9 cellular contexts compared by ENCODE assay signal in the genomic region with DNA sequence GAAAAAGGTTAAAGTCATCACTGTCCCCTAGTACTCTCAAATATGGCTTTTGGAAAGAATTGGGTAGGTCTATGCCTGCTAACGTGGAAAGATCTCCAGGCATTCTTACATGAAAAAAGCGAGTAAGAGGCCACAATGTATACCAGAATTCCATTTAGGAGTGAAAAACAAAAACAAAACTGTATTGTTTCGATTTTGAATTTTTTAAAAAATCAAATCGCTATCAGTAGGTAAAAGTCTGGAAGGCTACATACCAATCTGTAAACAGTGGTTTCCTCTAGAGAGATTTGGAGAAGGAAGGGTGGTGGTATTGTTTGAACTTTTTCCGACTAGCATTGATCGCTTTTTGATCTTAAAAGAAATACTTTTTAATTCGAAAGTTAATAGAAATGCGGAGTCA. TPM values are rescaled to one million over a fixed set of nuclear protein-coding genes. Genes with fewer than 3 reads are reported as not detected.
DNase-seq lines count a peak whose midpoint lies in the region; ATAC-seq and TF ChIP-seq lines count a peak whose summit lies in the region.
"Had no signal": no experiment of that assay in that cellular context is flagged by ENCODE, and none has a peak within 500 bp of the region (broad histone marks: within the 10 kb centered on the region; RNA-seq: fewer than 3 reads in every experiment).

No MANE protein-coding gene starts in this region.

- no peak overlapping the region for H2AFZ ChIP-seq in SK-N-SH (ENCODE audit: low read depth)

- H3K4me3 ChIP-seq in SK-N-SH (ENCODE audit: low read depth in 2 of 2, low read length in 1 of 2) = peak overlapping the region; percentile 26 to 49; a peak in 2 of 4 replicates
- H3K4me3 ChIP-seq in Panc1 (ENCODE audit: low read depth in 2 of 2, low read length in 2 of 2) = peak overlapping the region; percentile 26 to 27; a peak in 3 of 4 replicates
- H3K4me3 ChIP-seq in esophagus squamous epithelium = peak overlapping the region in 3 of 4 donors; percentile 30 to 62 (median 43)

- H3K9ac ChIP-seq in SK-N-SH = no peak overlapping the region

- H3K9me3 ChIP-seq in SK-N-SH (no peaks in the 10 kb centered on the region), Panc1 (ENCODE audit: control insufficient read depth, insufficient read depth, low read depth, low read length) (no peaks in the 10 kb centered on the region), esophagus squamous epithelium (no peaks in the 10 kb centered on the region)

- TF ChIP-seq RAD21 in SK-N-SH (IDR thresholded peaks at IDR 0.05; ENCODE audit: low read length) = no peak

- H3K4me1 Mint-ChIP-seq in osteocyte (ENCODE audit: unreplicated experiment) = peaks cover 7% of the 10 kb centered on the region

- H3K36me3 ChIP-seq in SK-N-SH (replicated peaks in 1 of 2; ENCODE audit: control insufficient read depth in 1 of 2, insufficient read depth in 2 of 2, low read length in 1 of 2) = no peaks in the 10 kb centered on the region
- no peaks in the 10 kb centered on the region for H3K36me3 ChIP-seq in Panc1 (ENCODE audit: control insufficient read depth, insufficient read depth, low read length)
- no peaks in the 10 kb centered on the region for H3K36me3 ChIP-seq in esophagus squamous epithelium

- no peaks in the 10 kb centered on the region for H3K9me2 ChIP-seq in SK-N-SH

- H4K20me1 ChIP-seq in SK-N-SH (ENCODE audit: insufficient read depth) = no peaks in the 10 kb centered on the region

- H3K36me3 Mint-ChIP-seq in osteocyte (ENCODE audit: unreplicated experiment) = peaks cover 2% of the 10 kb centered on the region

- H3F3A ChIP-seq in SK-N-SH (replicated peaks; ENCODE audit: insufficient read depth) = no peaks in the 10 kb centered on the region

- H3K4me1 ChIP-seq in SK-N-SH (ENCODE audit: control insufficient read depth in 1 of 2, insufficient read depth in 2 of 2, low read depth in 1 of 2, low read length in 1 of 2) (no peaks in the 10 kb centered on the region), Panc1 (ENCODE audit: control insufficient read depth, insufficient read depth, low read length) (no peaks in the 10 kb centered on the region; the same call in none of the 2 replicates), esophagus squamous epithelium (peaks cover 3 to 13% (median 10%) of the 10 kb centered on the region in 3 donors)

- BruUV-seq in Panc1 (replicated peaks; lab: Mats Ljungman, UMichigan) = no TSS peak

- no peak overlapping the region for H3K27ac Mint-ChIP-seq in osteocyte (ENCODE audit: unreplicated experiment)

- H3K4me2 ChIP-seq in SK-N-SH = peak overlapping the region; percentile 70

- intact Hi-C loops in Panc1 (cut with micrococcal nuclease; ENCODE audit: unreplicated experiment) = no loop called here
- intact Hi-C loops in esophagus squamous epithelium (cut with DNase I) = no loop called here

- POLR2A ChIA-PET in SK-N-SH (lab: Yijun Ruan, JAX) (no interaction called here), Panc1 (lab: Charles Lee) (no interaction called here)

- TF ChIP-seq CTCF in SK-N-SH (IDR thresholded peaks at IDR 0.05) (no peak), Panc1 (IDR thresholded peaks at IDR 0.05) (no peak), esophagus squamous epithelium (IDR thresholded peaks at IDR 0.05) (no peak), osteocyte (IDR thresholded peaks at IDR 0.05) (no peak)

- WGBS in SK-N-SH (ENCODE audit: low lambda C conversion rate) = 4% methylated on average over 8 of the region's 8 CpGs
- WGBS in esophagus squamous epithelium, 2 donors = 11 to 12% methylated on average over 8 of the region's 8 CpGs

- H3K9me3 Mint-ChIP-seq in osteocyte (ENCODE audit: unreplicated experiment) = peaks cover 9% of the 10 kb centered on the region

- CTCF ChIA-PET in SK-N-SH (lab: Yijun Ruan, JAX) (interaction anchor here (1.3 kb wide), 1 partner anchor 15 kb away, joined by 3 read pairs; no protein-coding TSS in a partner anchor), Panc1 (lab: Charles Lee) (no interaction called here)

- H3K27me3 ChIP-seq in SK-N-SH (ENCODE audit: insufficient read depth) (peaks cover 22% of the 10 kb centered on the region), Panc1 (ENCODE audit: control insufficient read depth, insufficient read depth, low read length) (peaks cover 33% of the 10 kb centered on the region), esophagus squamous epithelium (peaks cover 0 to 69% (median 4%) of the 10 kb centered on the region in 4 donors)

- in situ Hi-C loops in Panc1 (cut with HindIII; ENCODE audit: low pct_unique_long_range_greater_than_20kb, low sequenced_read_pairs) = no loop called here

- no peak for ATAC-seq in SK-N-SH treated with all-trans-retinoic acid at 6 μM for 48 hours
- ATAC-seq in Panc1 = no peak; the same call in 1 of the 2 replicates

- no peak for TF ChIP-seq EP300 in SK-N-SH (IDR thresholded peaks at IDR 0.05; ENCODE audit: borderline replicate concordance in 1 of 2, low read depth in 1 of 2, low read length in 1 of 2)

- H3K4me3 Mint-ChIP-seq in osteocyte (ENCODE audit: unreplicated experiment) = peak overlapping the region; percentile 64

- no peak for TF ChIP-seq POLR2A in esophagus squamous epithelium (IDR thresholded peaks at IDR 0.05)

- H3K79me2 ChIP-seq in SK-N-SH (ENCODE audit: insufficient read depth) = no peaks in the 10 kb centered on the region

- no peak overlapping the region for H3K27ac ChIP-seq in SK-N-SH (ENCODE audit: low read depth in 2 of 2, low read length in 1 of 2)
- no peak overlapping the region for H3K27ac ChIP-seq in Panc1 (ENCODE audit: low read length)
- H3K27ac ChIP-seq in esophagus squamous epithelium = no peak overlapping the region

- H3K27me3 Mint-ChIP-seq in osteocyte (ENCODE audit: unreplicated experiment) = peaks cover 65% of the 10 kb centered on the region

- DNase-seq in SK-N-SH (no peak), Panc1 (ENCODE audit: low read depth, low spot score) (no peak), esophagus squamous epithelium (lab: John Stamatoyannopoulos, UW) (no peak), osteocyte (ENCODE audit: extremely low spot score, unreplicated experiment) (no peak), KG1 (lab: John Stamatoyannopoulos, UW) (no peak), NCI-H82 (lab: John Stamatoyannopoulos, UW) (no peak), SIG-M5 treated with dmso at 0.1 percent for 504 hours (lab: John Stamatoyannopoulos, UW; ENCODE audit: unreplicated experiment) (no peak)
- DNase-seq: islet precursor cell had no signal

TF ChIP-seq in SK-N-SH, 30 proteins besides CTCF, POLR2A, EP300 and RAD21:
- TF ChIP-seq, protein P1, sequence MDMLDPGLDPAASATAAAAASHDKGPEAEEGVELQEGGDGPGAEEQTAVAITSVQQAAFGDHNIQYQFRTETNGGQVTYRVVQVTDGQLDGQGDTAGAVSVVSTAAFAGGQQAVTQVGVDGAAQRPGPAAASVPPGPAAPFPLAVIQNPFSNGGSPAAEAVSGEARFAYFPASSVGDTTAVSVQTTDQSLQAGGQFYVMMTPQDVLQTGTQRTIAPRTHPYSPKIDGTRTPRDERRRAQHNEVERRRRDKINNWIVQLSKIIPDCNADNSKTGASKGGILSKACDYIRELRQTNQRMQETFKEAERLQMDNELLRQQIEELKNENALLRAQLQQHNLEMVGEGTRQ (IDR thresholded peaks at IDR 0.05; ENCODE audit: borderline replicate concordance, low read depth, low read length) = no peak
- no peak for TF ChIP-seq EZH2phosphoT487 (IDR thresholded peaks at IDR 0.05; ENCODE audit: borderline replicate concordance, low read depth)
- no peak for TF ChIP-seq FOXM1 (IDR thresholded peaks at IDR 0.05; ENCODE audit: low read depth)

TF ChIP-seq in SK-N-SH treated with all-trans-retinoic acid at 6 μM for 48 hours, 23 proteins besides CTCF, POLR2A, EP300 and RAD21:
- TF ChIP-seq BACH2 (CRISPR knock-in tag; IDR thresholded peaks at IDR 0.05; ENCODE audit: borderline replicate concordance) (no peak), ARNTL (CRISPR knock-in tag; IDR thresholded peaks at IDR 0.05; ENCODE audit: borderline replicate concordance, low read depth) (no peak), RARB (CRISPR knock-in tag; IDR thresholded peaks at IDR 0.05) (no peak), ISL1 (CRISPR knock-in tag; IDR thresholded peaks at IDR 0.05) (no peak), GLIS3 (CRISPR knock-in tag; IDR thresholded peaks at IDR 0.05) (no peak)
- TF ChIP-seq, protein P2, sequence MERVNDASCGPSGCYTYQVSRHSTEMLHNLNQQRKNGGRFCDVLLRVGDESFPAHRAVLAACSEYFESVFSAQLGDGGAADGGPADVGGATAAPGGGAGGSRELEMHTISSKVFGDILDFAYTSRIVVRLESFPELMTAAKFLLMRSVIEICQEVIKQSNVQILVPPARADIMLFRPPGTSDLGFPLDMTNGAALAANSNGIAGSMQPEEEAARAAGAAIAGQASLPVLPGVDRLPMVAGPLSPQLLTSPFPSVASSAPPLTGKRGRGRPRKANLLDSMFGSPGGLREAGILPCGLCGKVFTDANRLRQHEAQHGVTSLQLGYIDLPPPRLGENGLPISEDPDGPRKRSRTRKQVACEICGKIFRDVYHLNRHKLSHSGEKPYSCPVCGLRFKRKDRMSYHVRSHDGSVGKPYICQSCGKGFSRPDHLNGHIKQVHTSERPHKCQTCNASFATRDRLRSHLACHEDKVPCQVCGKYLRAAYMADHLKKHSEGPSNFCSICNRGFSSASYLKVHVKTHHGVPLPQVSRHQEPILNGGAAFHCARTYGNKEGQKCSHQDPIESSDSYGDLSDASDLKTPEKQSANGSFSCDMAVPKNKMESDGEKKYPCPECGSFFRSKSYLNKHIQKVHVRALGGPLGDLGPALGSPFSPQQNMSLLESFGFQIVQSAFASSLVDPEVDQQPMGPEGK (CRISPR knock-in tag; IDR thresholded peaks at IDR 0.05; ENCODE audit: borderline replicate concordance) = no peak

RNA-seq across cellular contexts. Expression of a gene that starts 55.9 kb away (rescaled TPM):
- 8.8 and 9.6 TPM in 2 replicates for polyA plus RNA-seq in SK-N-SH (2012; rRNA removed)
- polyA plus RNA-seq in SK-N-SH (2012; cell fraction: cytosol; rRNA removed) = 16.9 and 21.5 TPM in 2 replicates
- 3.9 and 6.7 TPM in 2 replicates for polyA plus RNA-seq in SK-N-SH (2012; cell fraction: nucleus; rRNA removed)
- total RNA-seq in Panc1 (2021; ENCODE audit: unreplicated experiment) = 44.3 TPM
- polyA plus RNA-seq in Panc1 (2012; ENCODE audit: insufficient read length) = 32.0 TPM
- total RNA-seq in esophagus squamous epithelium = 10 to 100 TPM; 11.9 to 20.1 (median 17.5) TPM
- 54.3 and 63.4 TPM in 2 replicates for total RNA-seq in osteocyte
